8 cellular contexts compared by ENCODE assay signal in genomic region chr1:85502625-85503083, GRCh38. TPM values are rescaled to one million over a fixed set of nuclear protein-coding genes. Genes with fewer than 3 reads are reported as not detected.
DNase-seq lines count a peak whose midpoint lies in the region; ATAC-seq and TF ChIP-seq lines count a peak whose summit lies in the region.

No MANE protein-coding gene starts in this region.

- H4K20me1 ChIP-seq in fibroblast of lung (ENCODE audit: control insufficient read depth, extremely low read depth, insufficient read depth, low read length) = no peaks in the 10 kb centered on the region

- H3K79me2 ChIP-seq in fibroblast of lung (ENCODE audit: control insufficient read depth, insufficient read depth, low read length) = peaks cover 17% of the 10 kb centered on the region
- H3K79me2 ChIP-seq in parathyroid adenoma = no peaks in the 10 kb centered on the region

- H3K36me3 ChIP-seq in fibroblast of lung (ENCODE audit: control insufficient read depth, insufficient read depth, low read length) (no peaks in the 10 kb centered on the region), parathyroid adenoma (ENCODE audit: control insufficient read depth, insufficient read depth, low read length) (no peaks in the 10 kb centered on the region)

- intact Hi-C loops in Right ventricle myocardium inferior (cut with DNase I) = loop anchor here (1.0 to 5.0 kb wide), 3 partner anchors 78 to 194 kb away; partner anchors contain the start of gene CCN1
- intact Hi-C loops in cardiac septum (cut with DNase I) = loop anchor here (2.0 to 10.0 kb wide), 3 partner anchors 78 to 194 kb away; partner anchors contain the start of gene CCN1

- H2AFZ ChIP-seq in fibroblast of lung (ENCODE audit: low read length) (no peak overlapping the region), parathyroid adenoma (peak overlapping the region; percentile 28)

- H3K4me3 ChIP-seq in fibroblast of lung (replicated peaks in 1 of 4; ENCODE audit: control extremely low read depth in 1 of 4, insufficient read depth in 1 of 4, low read depth in 3 of 4, low read length in 4 of 4) (no peak overlapping the region), parathyroid adenoma (ENCODE audit: low read depth, low read length) (no peak overlapping the region)

- H3K4me2 ChIP-seq in fibroblast of lung (ENCODE audit: extremely low read depth, insufficient read depth, low read length) (no peak overlapping the region), parathyroid adenoma (ENCODE audit: low read length) (no peak overlapping the region)

- peak; percentile 85 for ATAC-seq in Right ventricle myocardium inferior
- ATAC-seq in HG03378 (IDR thresholded peaks at IDR 0.05; ENCODE audit: unreplicated experiment) = no peak
- ATAC-seq in GM21526 (IDR thresholded peaks at IDR 0.05; ENCODE audit: low FRiP score, unreplicated experiment) = no peak
- no peak for ATAC-seq in HG03354 (IDR thresholded peaks at IDR 0.05; ENCODE audit: poor library complexity, severe bottlenecking, unreplicated experiment)

- H3K27ac ChIP-seq in fibroblast of lung (ENCODE audit: insufficient read depth, low read length) (no peak overlapping the region), parathyroid adenoma (no peak overlapping the region)

- DNase-seq in Right ventricle myocardium inferior (ENCODE audit: missing footprints) (no peak), cardiac septum (ENCODE audit: low spot score) (no peak), RKO (ENCODE audit: low spot score) (peak; percentile 22), fibroblast of lung (ENCODE audit: low read depth in 2 of 2) (peak; percentile 65 to 87)

- H3K27me3 ChIP-seq in fibroblast of lung (ENCODE audit: control insufficient read depth, insufficient read depth, low read length) (no peaks in the 10 kb centered on the region), parathyroid adenoma (ENCODE audit: control insufficient read depth, insufficient read depth, low read length) (no peaks in the 10 kb centered on the region)

- H3K9ac ChIP-seq in fibroblast of lung (ENCODE audit: insufficient read depth, low read length) (no peak overlapping the region), parathyroid adenoma (no peak overlapping the region)

- peak; percentile 65 to 73 for TF ChIP-seq CTCF in fibroblast of lung (conservative IDR thresholded peaks at IDR 0.05 in 1 of 2, IDR thresholded peaks at IDR 0.05 in 1 of 2; ENCODE audit: low read depth in 1 of 2, low read length in 2 of 2)
- peak; percentile 48 for TF ChIP-seq CTCF in parathyroid adenoma (IDR thresholded peaks at IDR 0.05)

- peaks cover 8% of the 10 kb centered on the region for H3K4me1 ChIP-seq in fibroblast of lung (ENCODE audit: control insufficient read depth, extremely low read depth, insufficient read depth, low read length)
- no peaks in the 10 kb centered on the region for H3K4me1 ChIP-seq in parathyroid adenoma

- H3K9me3 ChIP-seq in fibroblast of lung (ENCODE audit: control insufficient read depth, insufficient read depth, low read depth, low read length) (no peaks in the 10 kb centered on the region), parathyroid adenoma (ENCODE audit: control insufficient read depth, low read length) (no peaks in the 10 kb centered on the region)

RNA-seq across cellular contexts. Expression of gene DDAH1, which starts 37.7 kb away (rescaled TPM):
- total RNA-seq in Right ventricle myocardium inferior (8.3 TPM), cardiac septum (58.1 TPM), fibroblast of lung (22.6 and 50.0 TPM in 2 replicates)
- 164 and 218 TPM in 2 replicates for polyA plus RNA-seq in fibroblast of lung
- 78.3 and 108 TPM in 2 replicates for polyA plus RNA-seq in fibroblast of lung (2012)
- 84.3 and 113 TPM in 2 replicates for polyA minus RNA-seq in fibroblast of lung (ENCODE audit: low replicate concordance)

Comparison
In these comparisons a context has a peak if more than half of its experiments do, and no peak if none do; other contexts are left out.
1. DNase-seq: peak in RKO (single experiment) and fibroblast of lung (2 of 2); none in Right ventricle myocardium inferior (single experiment) and cardiac septum (single experiment).